20 cellular contexts compared by ENCODE assay signal in genomic region chr15:85758655-85758978, GRCh38.
"Had no signal": no experiment of that assay in that cellular context is flagged by ENCODE, and none has a peak within 500 bp of the region (broad histone marks: within the 10 kb centered on the region; RNA-seq: fewer than 3 reads in every experiment).

No MANE protein-coding gene starts in this region.

- FAIRE-seq: RCC 7860 had no signal

- ATAC-seq: activated CD4-positive, CD25-positive, alpha-beta regulatory T cell treated with anti-CD3 and anti-CD28 coated beads, Interleukin-2, amount 50 U/mL, for 24 hours; activated CD8-positive, alpha-beta T cell treated with anti-CD3 and anti-CD28 coated beads, Interleukin-2, amount 10 ng/mL, durations not matched to agents 7 days and 5 days had no signal

- DNase-seq: activated CD4-positive, alpha-beta T cell treated with anti-CD3 and anti-CD28 coated beads for 4 hours; activated CD4-positive, alpha-beta T cell treated with anti-CD3 and anti-CD28 coated beads, Interleukin-2, amount 50 U/mL, for 4 hours; activated CD8-positive, alpha-beta memory T cell treated with anti-CD3 and anti-CD28 coated beads, Interleukin-2, amount 50 U/mL, for 48 hours; activated CD8-positive, alpha-beta T cell treated with anti-CD3 and anti-CD28 coated beads, Interleukin-2, amount 10 ng/mL, durations not matched to agents 7 days and 5 days; activated naive CD8-positive, alpha-beta T cell treated with anti-CD3 and anti-CD28 coated beads for 36 hours; activated T-cell treated with anti-CD3 and anti-CD28 coated beads, Interleukin-2, amount 50 U/mL, for 1 hour; KG1; NCI-H1048; NCI-H1417; NCI-H1930; NCI-H2171; NCI-H2227 treated with DMSO at 0.1 percent for 48 hours; NCI-H446 treated with DMSO at 0.1 percent for 48 hours; NCI-H526; NCI-H774; NK-92 treated with Interleukin-12 subunit alpha and Interleukin-12 subunit beta, amount 100 ng/mL, for 24 hours; OCI-M1; SHP77 treated with DMSO at 0.1 percent for 48 hours had no signal
